In the genomic region with DNA sequence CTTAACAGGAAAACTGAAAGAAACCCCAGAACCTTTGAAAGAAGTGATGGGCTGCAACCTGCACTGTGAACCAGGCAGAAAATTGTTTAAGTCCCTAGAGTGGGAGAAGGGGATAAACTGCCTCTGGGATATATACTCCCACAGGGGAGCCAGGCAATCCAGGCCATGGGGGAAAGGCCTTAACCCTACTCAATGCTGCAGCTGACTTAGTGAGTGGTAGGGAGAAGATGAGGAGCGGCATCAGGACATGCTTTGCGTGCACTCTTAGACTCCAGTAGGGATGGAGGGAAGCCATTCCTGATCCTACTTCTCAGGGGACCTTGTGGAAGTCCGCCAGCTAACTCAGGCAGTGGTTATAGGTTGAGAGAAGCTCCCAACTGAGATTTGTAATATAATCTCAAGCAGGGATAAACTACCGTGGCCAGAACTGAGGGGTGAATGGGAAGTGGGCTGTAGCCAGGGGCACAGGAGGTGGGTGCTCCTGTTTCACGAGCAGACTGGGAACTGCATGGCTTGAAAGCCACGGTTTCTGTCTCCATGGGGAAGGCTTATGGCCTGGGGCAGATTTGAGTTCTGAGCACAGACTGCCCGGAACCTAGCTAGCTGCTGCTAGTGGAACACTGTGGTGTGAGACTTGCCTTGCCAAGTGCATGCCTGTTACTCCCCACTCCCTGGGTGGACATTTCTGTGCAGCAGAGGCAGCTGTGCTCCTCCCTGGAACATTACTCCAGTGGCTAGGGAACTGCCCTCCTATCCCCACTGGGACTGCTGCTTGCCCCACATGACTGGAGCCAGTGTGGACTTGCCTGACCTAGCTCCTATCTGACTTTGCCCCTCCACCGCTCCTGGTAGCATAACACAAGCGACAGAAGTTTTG, we compare ENCODE assay signal across 1 cellular context.
TF ChIP-seq lines count a peak whose summit lies in the region.

No MANE protein-coding gene starts in this region.

TF ChIP-seq in GM23338, 12 proteins besides CTCF, POLR2A, EP300 and RAD21 (continued from another document):
- TF ChIP-seq, protein P1, sequence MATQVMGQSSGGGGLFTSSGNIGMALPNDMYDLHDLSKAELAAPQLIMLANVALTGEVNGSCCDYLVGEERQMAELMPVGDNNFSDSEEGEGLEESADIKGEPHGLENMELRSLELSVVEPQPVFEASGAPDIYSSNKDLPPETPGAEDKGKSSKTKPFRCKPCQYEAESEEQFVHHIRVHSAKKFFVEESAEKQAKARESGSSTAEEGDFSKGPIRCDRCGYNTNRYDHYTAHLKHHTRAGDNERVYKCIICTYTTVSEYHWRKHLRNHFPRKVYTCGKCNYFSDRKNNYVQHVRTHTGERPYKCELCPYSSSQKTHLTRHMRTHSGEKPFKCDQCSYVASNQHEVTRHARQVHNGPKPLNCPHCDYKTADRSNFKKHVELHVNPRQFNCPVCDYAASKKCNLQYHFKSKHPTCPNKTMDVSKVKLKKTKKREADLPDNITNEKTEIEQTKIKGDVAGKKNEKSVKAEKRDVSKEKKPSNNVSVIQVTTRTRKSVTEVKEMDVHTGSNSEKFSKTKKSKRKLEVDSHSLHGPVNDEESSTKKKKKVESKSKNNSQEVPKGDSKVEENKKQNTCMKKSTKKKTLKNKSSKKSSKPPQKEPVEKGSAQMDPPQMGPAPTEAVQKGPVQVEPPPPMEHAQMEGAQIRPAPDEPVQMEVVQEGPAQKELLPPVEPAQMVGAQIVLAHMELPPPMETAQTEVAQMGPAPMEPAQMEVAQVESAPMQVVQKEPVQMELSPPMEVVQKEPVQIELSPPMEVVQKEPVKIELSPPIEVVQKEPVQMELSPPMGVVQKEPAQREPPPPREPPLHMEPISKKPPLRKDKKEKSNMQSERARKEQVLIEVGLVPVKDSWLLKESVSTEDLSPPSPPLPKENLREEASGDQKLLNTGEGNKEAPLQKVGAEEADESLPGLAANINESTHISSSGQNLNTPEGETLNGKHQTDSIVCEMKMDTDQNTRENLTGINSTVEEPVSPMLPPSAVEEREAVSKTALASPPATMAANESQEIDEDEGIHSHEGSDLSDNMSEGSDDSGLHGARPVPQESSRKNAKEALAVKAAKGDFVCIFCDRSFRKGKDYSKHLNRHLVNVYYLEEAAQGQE (IDR thresholded peaks at IDR 0.05; ENCODE audit: unreplicated experiment) = no peak
